Comparison of ENCODE assay signal across 8 cellular contexts in the genomic region with DNA sequence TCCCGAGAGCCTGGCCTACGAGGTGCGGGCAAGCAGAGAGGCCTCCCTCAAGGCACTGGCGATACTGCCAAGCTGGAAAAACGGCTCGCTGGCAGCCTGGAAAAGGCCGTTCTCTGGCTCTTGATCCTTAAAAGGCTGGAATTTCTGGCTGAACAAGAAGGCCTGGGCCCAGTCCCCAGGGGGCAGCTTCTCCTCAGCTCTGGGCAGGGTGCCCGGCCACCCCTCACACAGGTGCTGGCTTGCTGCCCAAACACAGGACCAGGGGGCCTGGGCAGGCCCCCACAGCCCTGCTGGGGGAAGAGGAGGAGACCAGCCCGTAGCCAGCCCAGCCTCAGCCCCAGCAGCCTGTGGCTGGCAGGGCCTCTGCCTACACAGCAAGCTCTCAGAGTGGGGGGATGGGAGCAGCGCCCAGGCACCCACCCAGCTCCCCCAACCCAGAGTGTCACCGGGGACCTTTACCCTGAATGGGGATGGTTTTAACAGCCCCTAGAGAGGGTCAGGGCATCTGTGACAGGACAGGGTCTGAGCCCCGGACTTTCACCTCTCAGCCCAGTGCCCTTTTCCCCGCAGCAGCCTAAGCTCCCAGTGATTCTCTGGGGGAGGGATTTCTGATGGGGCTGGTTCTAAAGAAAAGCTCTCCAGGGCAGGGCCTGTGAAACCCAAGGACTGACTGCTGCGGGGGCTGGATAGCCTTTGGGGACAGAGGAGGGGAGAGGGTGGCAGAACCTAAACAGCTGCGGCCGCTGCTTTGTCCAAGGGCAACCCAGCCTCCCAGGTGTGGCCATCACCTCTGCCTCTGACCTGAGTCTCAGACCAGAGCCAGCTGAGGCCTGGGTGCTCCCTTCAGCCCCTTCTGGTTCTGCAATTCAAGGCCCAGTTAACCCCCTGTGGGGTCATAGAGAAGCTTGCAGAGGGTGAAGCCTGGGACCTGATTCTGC. TPM values are rescaled to one million over a fixed set of nuclear protein-coding genes. Genes with fewer than 3 reads are reported as not detected.
A peak's percentile ranks its signal among the peaks of the same experiment; 100 is the strongest.
DNase-seq lines count a peak whose midpoint lies in the region; ATAC-seq and TF ChIP-seq lines count a peak whose summit lies in the region.

No MANE protein-coding gene starts in this region.

- H3K9me3 Mint-ChIP-seq in naive thymus-derived CD8-positive, alpha-beta T cell, result peaks cover 0 to 3% (median 0%) of the 10 kb centered on the region in 9 donors

- peak overlapping the region in 5 of 10 donors; percentile 3 to 66 (median 49) for H3K4me3 Mint-ChIP-seq in naive thymus-derived CD8-positive, alpha-beta T cell

- intact Hi-C loops in PC-9 (cut with micrococcal nuclease; ENCODE audit: unreplicated experiment), result loop anchor here (1.0 to 5.0 kb wide), 3 partner anchors 14 to 48 kb away; partner anchors contain the start of gene TOB1

- ATAC-seq in naive thymus-derived CD8-positive, alpha-beta T cell, result no peak
- no peak for ATAC-seq in HG03439 (IDR thresholded peaks at IDR 0.05; ENCODE audit: unreplicated experiment)
- ATAC-seq in HG03378 (IDR thresholded peaks at IDR 0.05; ENCODE audit: unreplicated experiment), result no peak
- ATAC-seq in HG02870 (IDR thresholded peaks at IDR 0.05; ENCODE audit: unreplicated experiment), result no peak

- H2AFZ ChIP-seq in PC-9, result peak overlapping the region; percentile 72

- peak overlapping the region; percentile 42; the same call in 1 of the 2 replicates for H3K4me3 ChIP-seq in PC-9
- H3K4me3 ChIP-seq in epithelial cell of esophagus (ENCODE audit: low read length), result no peak overlapping the region

- no peaks in the 10 kb centered on the region for H3K79me2 ChIP-seq in PC-9 (ENCODE audit: low read depth)

- no peaks in the 10 kb centered on the region for H3K27me3 ChIP-seq in PC-9 (ENCODE audit: insufficient read depth, low read depth)

- H3K27ac ChIP-seq in PC-9, result peak overlapping the region; percentile 87

- peak overlapping the region; percentile 67 to 92 (median 86) for H3K27ac Mint-ChIP-seq in naive thymus-derived CD8-positive, alpha-beta T cell

- peak overlapping the region; percentile 76 for H3K4me2 ChIP-seq in PC-9

- CTCF ChIA-PET in PC-9 (lab: Charles Lee), result interaction anchor here (0.8 to 1.2 kb wide), 2 partner anchors 10 to 52 kb away, joined by 4 read pairs; no protein-coding TSS in a partner anchor

- H3K27me3 Mint-ChIP-seq in naive thymus-derived CD8-positive, alpha-beta T cell, result no peaks in the 10 kb centered on the region

- H3K36me3 ChIP-seq in PC-9 (ENCODE audit: low read depth), result no peaks in the 10 kb centered on the region

- peak; percentile 20 for DNase-seq in HCEC 1CT
- DNase-seq in PC-9, result peak; percentile 83 to 95
- peak; percentile 86 for DNase-seq in epithelial cell of esophagus (ENCODE audit: low read depth)
- DNase-seq in naive thymus-derived CD8-positive, alpha-beta T cell, result no peak
- DNase-seq in HuH-7.5 (ENCODE audit: low spot score), result no peak

- H4K20me1 ChIP-seq in PC-9 (ENCODE audit: insufficient read depth), result no peaks in the 10 kb centered on the region

- TF ChIP-seq CTCF in PC-9 (conservative IDR thresholded peaks at IDR 0.05) (peak; percentile 48), epithelial cell of esophagus (IDR thresholded peaks at IDR 0.05; ENCODE audit: insufficient read depth, low read depth, low read length, missing control alignments) (no peak)

- peaks cover 50 to 72% (median 70%) of the 10 kb centered on the region in 4 donors for H3K4me1 Mint-ChIP-seq in naive thymus-derived CD8-positive, alpha-beta T cell

- BruUV-seq in PC-9 (replicated peaks; lab: Mats Ljungman, UMichigan), result no TSS peak

- H3K9me2 ChIP-seq in PC-9 (ENCODE audit: insufficient read depth), result peaks cover 5% of the 10 kb centered on the region; the same call in 1 of the 2 replicates

- no peaks in the 10 kb centered on the region for H3K9me3 ChIP-seq in PC-9 (ENCODE audit: insufficient read depth, low read depth)

- peaks cover 60% of the 10 kb centered on the region for H3K4me1 ChIP-seq in PC-9 (replicated peaks; ENCODE audit: insufficient read depth)

- POLR2A ChIA-PET in PC-9 (lab: Charles Lee; ENCODE audit: unreplicated experiment), result interaction anchor here (0.5 to 1.4 kb wide), 5 partner anchors 10 to 47 kb away, joined by 3 to 19 read pairs (median 3); partner anchors contain the start of gene TOB1
- POLR2A ChIA-PET in naive thymus-derived CD8-positive, alpha-beta T cell (lab: Charles Lee), result interaction anchor here (0.6 to 8.7 kb wide), 17 partner anchors 7 to 113 kb away, joined by 3 to 92 read pairs (median 4); partner anchors contain the start of gene TOB1

- no peaks in the 10 kb centered on the region for H3K36me3 Mint-ChIP-seq in naive thymus-derived CD8-positive, alpha-beta T cell

- H3F3A ChIP-seq in PC-9 (ENCODE audit: insufficient read depth, low read depth), result peaks cover 43% of the 10 kb centered on the region

RNA-seq across cellular contexts. Expression of gene TOB1, which starts 38.6 kb away (rescaled TPM):
- 54.2 and 67.9 TPM in 2 replicates for total RNA-seq in PC-9 (2021)
- total RNA-seq in naive thymus-derived CD8-positive, alpha-beta T cell, result 100 to 1,000 TPM in 1 of 2 experiments, 10 to 100 TPM in 1; 86.8 to 107 TPM
- 100 to 1,000 TPM in 1 of 3 donors, 10 to 100 TPM in 2; 42.9 to 114 (median 65.1) TPM for polyA plus RNA-seq in naive thymus-derived CD8-positive, alpha-beta T cell

Comparison
In these comparisons a context has a peak if more than half of its experiments do, and no peak if none do; other contexts are left out.
1. DNase-seq: peak in HCEC 1CT (single experiment), PC-9 (2 of 2) and epithelial cell of esophagus (single experiment); none in naive thymus-derived CD8-positive, alpha-beta T cell (0 of 10) and HuH-7.5 (single experiment).